ENCODE assay signal across 1 cellular context in the genomic region with DNA sequence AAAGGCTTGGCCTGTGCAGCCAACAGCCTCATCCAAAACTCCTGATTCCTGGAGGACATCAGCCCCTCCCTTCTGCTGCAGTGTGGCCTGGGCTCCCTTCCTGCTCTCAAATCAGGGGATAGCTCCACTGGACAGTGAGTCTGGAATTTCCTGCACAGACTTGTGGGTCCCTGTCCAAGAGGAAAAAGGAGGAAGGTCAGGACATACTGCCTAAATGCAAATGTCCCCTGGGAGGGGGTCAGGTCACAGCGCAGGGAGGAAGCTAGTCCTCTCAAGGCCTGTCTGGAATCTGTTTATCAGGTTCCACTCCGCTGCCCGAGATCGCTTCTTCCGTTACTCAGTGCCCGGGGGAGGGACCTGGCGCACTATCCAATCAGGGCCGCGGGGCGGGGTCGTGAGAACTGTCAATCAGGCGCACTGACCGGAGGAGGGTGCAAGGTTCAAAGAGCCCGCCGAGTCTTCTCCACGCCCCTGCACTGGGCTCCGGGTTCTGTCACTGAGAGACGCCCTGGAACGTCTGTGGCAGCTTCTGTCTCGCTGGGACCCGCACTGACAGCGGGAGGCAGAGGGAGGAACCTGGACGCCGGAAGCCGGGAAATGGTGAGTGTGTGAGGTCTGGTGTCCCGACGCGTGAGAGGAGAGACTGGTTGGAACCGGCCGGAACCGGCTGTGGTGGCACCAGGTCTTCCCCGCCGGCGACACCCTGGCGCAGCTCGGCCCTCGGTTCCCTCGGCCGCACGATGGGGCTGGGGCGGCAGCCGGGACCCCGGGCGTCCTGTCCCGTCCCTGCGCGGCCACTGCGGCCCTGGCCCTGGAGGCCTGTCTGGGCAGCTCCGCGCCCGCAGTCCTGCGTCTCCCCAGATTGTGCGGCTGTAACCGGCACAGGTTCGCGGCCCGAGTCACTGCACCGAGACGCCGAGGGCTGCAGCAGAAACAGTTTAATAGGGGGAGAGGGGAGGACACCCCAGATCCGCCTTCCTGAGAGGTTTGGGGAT.
TF ChIP-seq lines count a peak whose summit lies in the region.

A gene (plus strand): TSS at position 404 of the 995 bp plus-strand sequence. CDS start 194 bp downstream, at position 598.

TF ChIP-seq in HepG2, 621 proteins besides CTCF, POLR2A, EP300 and RAD21 (continued from another document and continues in another):
- TF ChIP-seq ZNF124 (CRISPR knock-in tag; IDR thresholded peaks at IDR 0.05) (0 out of 2 replicates have a peak, but pooled peaks have one; percentile 50), RAD51 (IDR thresholded peaks at IDR 0.05; ENCODE audit: borderline replicate concordance) (no peak), MEF2D (CRISPR knock-in tag; IDR thresholded peaks at IDR 0.05) (0 out of 2 replicates have a peak, but pooled peaks have one; percentile 45), ZNF607 (CRISPR knock-in tag; IDR thresholded peaks at IDR 0.05; ENCODE audit: borderline replicate concordance) (peak; percentile 28; the same call in 1 of the 2 replicates), PRMT3 (CRISPR knock-in tag; IDR thresholded peaks at IDR 0.05; ENCODE audit: borderline replicate concordance, low read depth) (no peak), ELF1 (CRISPR knock-in tag; IDR thresholded peaks at IDR 0.05) (peak; percentile 79), ZSCAN21 (CRISPR knock-in tag; IDR thresholded peaks at IDR 0.05; ENCODE audit: borderline replicate concordance) (peak; percentile 80; the same call in 1 of the 2 replicates), KLF11 (CRISPR knock-in tag; IDR thresholded peaks at IDR 0.05) (peak; percentile 72), NR2F2 (IDR thresholded peaks at IDR 0.05; ENCODE audit: borderline replicate concordance, low read depth) (no peak), CEBPB (IDR thresholded peaks at IDR 0.05; ENCODE audit: borderline replicate concordance, low read depth, low read length) (no peak), CEBPG (CRISPR knock-in tag; IDR thresholded peaks at IDR 0.05) (no peak), SMAD9 (CRISPR knock-in tag; IDR thresholded peaks at IDR 0.05) (no peak), SP1 (IDR thresholded peaks at IDR 0.05) (no peak), SP1 (CRISPR knock-in tag; IDR thresholded peaks at IDR 0.05) (peak; percentile 89), ZBTB1 (CRISPR knock-in tag; IDR thresholded peaks at IDR 0.05; ENCODE audit: borderline replicate concordance) (no peak), ZNF33A (CRISPR knock-in tag; IDR thresholded peaks at IDR 0.05; ENCODE audit: borderline replicate concordance) (no peak), ASH2L (IDR thresholded peaks at IDR 0.05; ENCODE audit: insufficient read length, low read depth, low read length) (peak; percentile 55), ZNF768 (CRISPR knock-in tag; IDR thresholded peaks at IDR 0.05) (no peak), DPF2 (CRISPR knock-in tag; IDR thresholded peaks at IDR 0.05; ENCODE audit: borderline replicate concordance, low read depth) (no peak), ATAD3A (CRISPR knock-in tag; IDR thresholded peaks at IDR 0.05) (no peak), ZNF780A (CRISPR knock-in tag; IDR thresholded peaks at IDR 0.05) (no peak), ELF4 (CRISPR knock-in tag; IDR thresholded peaks at IDR 0.05; ENCODE audit: borderline replicate concordance) (no peak), ZNF747 (CRISPR knock-in tag; IDR thresholded peaks at IDR 0.05; ENCODE audit: borderline replicate concordance) (peak; percentile 9), FOXA1 (IDR thresholded peaks at IDR 0.05) (no peak), FOXA1 (CRISPR knock-in tag; IDR thresholded peaks at IDR 0.05) (no peak), RFX3 (CRISPR knock-in tag; IDR thresholded peaks at IDR 0.05) (no peak), ZNF224 (CRISPR knock-in tag; IDR thresholded peaks at IDR 0.05) (no peak), ZNF326 (CRISPR knock-in tag; IDR thresholded peaks at IDR 0.05; ENCODE audit: borderline replicate concordance) (no peak), ZNF619 (CRISPR knock-in tag; IDR thresholded peaks at IDR 0.05) (no peak), FOXJ3 (CRISPR knock-in tag; IDR thresholded peaks at IDR 0.05; ENCODE audit: borderline replicate concordance) (no peak), SALL2 (CRISPR knock-in tag; IDR thresholded peaks at IDR 0.05) (no peak; the same call in 1 of the 2 replicates), SIN3B (IDR thresholded peaks at IDR 0.05; ENCODE audit: low read length) (peak; percentile 63; the same call in 1 of the 2 replicates), GATAD1 (CRISPR knock-in tag; IDR thresholded peaks at IDR 0.05) (peak; percentile 60; the same call in 1 of the 2 replicates), SMARCE1 (IDR thresholded peaks at IDR 0.05; ENCODE audit: borderline replicate concordance) (no peak), ZNF709 (CRISPR knock-in tag; IDR thresholded peaks at IDR 0.05) (no peak), TP53 (CRISPR knock-in tag; conservative IDR thresholded peaks at IDR 0.05) (no peak), ZNF34 (CRISPR knock-in tag; IDR thresholded peaks at IDR 0.05; ENCODE audit: borderline replicate concordance) (peak; percentile 76), KAT7 (CRISPR knock-in tag; IDR thresholded peaks at IDR 0.05; ENCODE audit: borderline replicate concordance) (0 out of 2 replicates have a peak, but pooled peaks have one; percentile 30), ZKSCAN5 (CRISPR knock-in tag; IDR thresholded peaks at IDR 0.05) (peak; percentile 55; the same call in 1 of the 2 replicates), ARHGAP35 (CRISPR knock-in tag; IDR thresholded peaks at IDR 0.05; ENCODE audit: borderline replicate concordance) (0 out of 2 replicates have a peak, but pooled peaks have one; percentile 23), RCOR2 (CRISPR knock-in tag; IDR thresholded peaks at IDR 0.05) (no peak), ISL2 (CRISPR knock-in tag; IDR thresholded peaks at IDR 0.05) (no peak), TBL1XR1 (IDR thresholded peaks at IDR 0.05; ENCODE audit: borderline replicate concordance, low read length, partially characterized antibody) (peak; percentile 71), BRCA1 (CRISPR knock-in tag; IDR thresholded peaks at IDR 0.05) (no peak), ZNF781 (CRISPR knock-in tag; IDR thresholded peaks at IDR 0.05; ENCODE audit: borderline replicate concordance, not compliant biosample characterization) (no peak), U2AF2 (IDR thresholded peaks at IDR 0.05; ENCODE audit: low read depth, low read length) (no peak)
- TF ChIP-seq, protein P1, sequence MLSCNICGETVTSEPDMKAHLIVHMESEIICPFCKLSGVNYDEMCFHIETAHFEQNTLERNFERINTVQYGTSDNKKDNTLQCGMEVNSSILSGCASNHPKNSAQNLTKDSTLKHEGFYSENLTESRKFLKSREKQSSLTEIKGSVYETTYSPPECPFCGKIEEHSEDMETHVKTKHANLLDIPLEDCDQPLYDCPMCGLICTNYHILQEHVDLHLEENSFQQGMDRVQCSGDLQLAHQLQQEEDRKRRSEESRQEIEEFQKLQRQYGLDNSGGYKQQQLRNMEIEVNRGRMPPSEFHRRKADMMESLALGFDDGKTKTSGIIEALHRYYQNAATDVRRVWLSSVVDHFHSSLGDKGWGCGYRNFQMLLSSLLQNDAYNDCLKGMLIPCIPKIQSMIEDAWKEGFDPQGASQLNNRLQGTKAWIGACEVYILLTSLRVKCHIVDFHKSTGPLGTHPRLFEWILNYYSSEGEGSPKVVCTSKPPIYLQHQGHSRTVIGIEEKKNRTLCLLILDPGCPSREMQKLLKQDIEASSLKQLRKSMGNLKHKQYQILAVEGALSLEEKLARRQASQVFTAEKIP (CRISPR knock-in tag; IDR thresholded peaks at IDR 0.05; ENCODE audit: borderline replicate concordance): no peak
- TF ChIP-seq, protein P2, sequence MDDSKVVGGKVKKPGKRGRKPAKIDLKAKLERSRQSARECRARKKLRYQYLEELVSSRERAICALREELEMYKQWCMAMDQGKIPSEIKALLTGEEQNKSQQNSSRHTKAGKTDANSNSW (CRISPR knock-in tag; IDR thresholded peaks at IDR 0.05; ENCODE audit: borderline replicate concordance): no peak; the same call in 1 of the 2 replicates
- TF ChIP-seq, protein P3, sequence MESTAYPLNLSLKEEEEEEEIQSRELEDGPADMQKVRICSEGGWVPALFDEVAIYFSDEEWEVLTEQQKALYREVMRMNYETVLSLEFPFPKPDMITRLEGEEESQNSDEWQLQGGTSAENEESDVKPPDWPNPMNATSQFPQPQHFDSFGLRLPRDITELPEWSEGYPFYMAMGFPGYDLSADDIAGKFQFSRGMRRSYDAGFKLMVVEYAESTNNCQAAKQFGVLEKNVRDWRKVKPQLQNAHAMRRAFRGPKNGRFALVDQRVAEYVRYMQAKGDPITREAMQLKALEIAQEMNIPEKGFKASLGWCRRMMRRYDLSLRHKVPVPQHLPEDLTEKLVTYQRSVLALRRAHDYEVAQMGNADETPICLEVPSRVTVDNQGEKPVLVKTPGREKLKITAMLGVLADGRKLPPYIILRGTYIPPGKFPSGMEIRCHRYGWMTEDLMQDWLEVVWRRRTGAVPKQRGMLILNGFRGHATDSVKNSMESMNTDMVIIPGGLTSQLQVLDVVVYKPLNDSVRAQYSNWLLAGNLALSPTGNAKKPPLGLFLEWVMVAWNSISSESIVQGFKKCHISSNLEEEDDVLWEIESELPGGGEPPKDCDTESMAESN (CRISPR knock-in tag; conservative IDR thresholded peaks at IDR 0.05): no peak; the same call in 1 of the 2 replicates
- TF ChIP-seq, protein P4, sequence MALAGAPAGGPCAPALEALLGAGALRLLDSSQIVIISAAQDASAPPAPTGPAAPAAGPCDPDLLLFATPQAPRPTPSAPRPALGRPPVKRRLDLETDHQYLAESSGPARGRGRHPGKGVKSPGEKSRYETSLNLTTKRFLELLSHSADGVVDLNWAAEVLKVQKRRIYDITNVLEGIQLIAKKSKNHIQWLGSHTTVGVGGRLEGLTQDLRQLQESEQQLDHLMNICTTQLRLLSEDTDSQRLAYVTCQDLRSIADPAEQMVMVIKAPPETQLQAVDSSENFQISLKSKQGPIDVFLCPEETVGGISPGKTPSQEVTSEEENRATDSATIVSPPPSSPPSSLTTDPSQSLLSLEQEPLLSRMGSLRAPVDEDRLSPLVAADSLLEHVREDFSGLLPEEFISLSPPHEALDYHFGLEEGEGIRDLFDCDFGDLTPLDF (CRISPR knock-in tag; IDR thresholded peaks at IDR 0.05): no peak
- TF ChIP-seq, protein P5, sequence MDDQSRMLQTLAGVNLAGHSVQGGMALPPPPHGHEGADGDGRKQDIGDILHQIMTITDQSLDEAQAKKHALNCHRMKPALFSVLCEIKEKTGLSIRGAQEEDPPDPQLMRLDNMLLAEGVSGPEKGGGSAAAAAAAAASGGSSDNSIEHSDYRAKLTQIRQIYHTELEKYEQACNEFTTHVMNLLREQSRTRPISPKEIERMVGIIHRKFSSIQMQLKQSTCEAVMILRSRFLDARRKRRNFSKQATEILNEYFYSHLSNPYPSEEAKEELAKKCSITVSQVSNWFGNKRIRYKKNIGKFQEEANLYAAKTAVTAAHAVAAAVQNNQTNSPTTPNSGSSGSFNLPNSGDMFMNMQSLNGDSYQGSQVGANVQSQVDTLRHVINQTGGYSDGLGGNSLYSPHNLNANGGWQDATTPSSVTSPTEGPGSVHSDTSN (CRISPR knock-in tag; IDR thresholded peaks at IDR 0.05; ENCODE audit: borderline replicate concordance): 0 out of 2 replicates have a peak, but pooled peaks have one; percentile 46
- TF ChIP-seq, protein P6, sequence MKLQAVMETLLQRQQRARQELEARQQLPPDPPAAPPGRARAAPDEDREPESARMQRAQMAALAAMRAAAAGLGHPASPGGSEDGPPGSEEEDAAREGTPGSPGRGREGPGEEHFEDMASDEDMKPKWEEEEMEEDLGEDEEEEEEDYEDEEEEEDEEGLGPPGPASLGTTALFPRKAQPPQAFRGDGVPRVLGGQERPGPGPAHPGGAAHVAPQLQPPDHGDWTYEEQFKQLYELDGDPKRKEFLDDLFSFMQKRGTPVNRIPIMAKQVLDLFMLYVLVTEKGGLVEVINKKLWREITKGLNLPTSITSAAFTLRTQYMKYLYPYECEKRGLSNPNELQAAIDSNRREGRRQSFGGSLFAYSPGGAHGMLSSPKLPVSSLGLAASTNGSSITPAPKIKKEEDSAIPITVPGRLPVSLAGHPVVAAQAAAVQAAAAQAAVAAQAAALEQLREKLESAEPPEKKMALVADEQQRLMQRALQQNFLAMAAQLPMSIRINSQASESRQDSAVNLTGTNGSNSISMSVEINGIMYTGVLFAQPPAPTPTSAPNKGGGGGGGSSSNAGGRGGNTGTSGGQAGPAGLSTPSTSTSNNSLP (IDR thresholded peaks at IDR 0.05; ENCODE audit: low read depth, low read length): no peak; the same call in 1 of the 2 replicates
- TF ChIP-seq, protein P7, sequence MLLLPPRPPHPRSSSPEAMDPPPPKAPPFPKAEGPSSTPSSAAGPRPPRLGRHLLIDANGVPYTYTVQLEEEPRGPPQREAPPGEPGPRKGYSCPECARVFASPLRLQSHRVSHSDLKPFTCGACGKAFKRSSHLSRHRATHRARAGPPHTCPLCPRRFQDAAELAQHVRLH (CRISPR knock-in tag; IDR thresholded peaks at IDR 0.05; ENCODE audit: borderline replicate concordance, low read depth): no peak
- TF ChIP-seq, protein P8, sequence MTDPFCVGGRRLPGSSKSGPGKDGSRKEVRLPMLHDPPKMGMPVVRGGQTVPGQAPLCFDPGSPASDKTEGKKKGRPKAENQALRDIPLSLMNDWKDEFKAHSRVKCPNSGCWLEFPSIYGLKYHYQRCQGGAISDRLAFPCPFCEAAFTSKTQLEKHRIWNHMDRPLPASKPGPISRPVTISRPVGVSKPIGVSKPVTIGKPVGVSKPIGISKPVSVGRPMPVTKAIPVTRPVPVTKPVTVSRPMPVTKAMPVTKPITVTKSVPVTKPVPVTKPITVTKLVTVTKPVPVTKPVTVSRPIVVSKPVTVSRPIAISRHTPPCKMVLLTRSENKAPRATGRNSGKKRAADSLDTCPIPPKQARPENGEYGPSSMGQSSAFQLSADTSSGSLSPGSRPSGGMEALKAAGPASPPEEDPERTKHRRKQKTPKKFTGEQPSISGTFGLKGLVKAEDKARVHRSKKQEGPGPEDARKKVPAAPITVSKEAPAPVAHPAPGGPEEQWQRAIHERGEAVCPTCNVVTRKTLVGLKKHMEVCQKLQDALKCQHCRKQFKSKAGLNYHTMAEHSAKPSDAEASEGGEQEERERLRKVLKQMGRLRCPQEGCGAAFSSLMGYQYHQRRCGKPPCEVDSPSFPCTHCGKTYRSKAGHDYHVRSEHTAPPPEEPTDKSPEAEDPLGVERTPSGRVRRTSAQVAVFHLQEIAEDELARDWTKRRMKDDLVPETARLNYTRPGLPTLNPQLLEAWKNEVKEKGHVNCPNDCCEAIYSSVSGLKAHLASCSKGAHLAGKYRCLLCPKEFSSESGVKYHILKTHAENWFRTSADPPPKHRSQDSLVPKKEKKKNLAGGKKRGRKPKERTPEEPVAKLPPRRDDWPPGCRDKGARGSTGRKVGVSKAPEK (CRISPR knock-in tag; IDR thresholded peaks at IDR 0.05; ENCODE audit: borderline replicate concordance): no peak
- TF ChIP-seq, protein P9, sequence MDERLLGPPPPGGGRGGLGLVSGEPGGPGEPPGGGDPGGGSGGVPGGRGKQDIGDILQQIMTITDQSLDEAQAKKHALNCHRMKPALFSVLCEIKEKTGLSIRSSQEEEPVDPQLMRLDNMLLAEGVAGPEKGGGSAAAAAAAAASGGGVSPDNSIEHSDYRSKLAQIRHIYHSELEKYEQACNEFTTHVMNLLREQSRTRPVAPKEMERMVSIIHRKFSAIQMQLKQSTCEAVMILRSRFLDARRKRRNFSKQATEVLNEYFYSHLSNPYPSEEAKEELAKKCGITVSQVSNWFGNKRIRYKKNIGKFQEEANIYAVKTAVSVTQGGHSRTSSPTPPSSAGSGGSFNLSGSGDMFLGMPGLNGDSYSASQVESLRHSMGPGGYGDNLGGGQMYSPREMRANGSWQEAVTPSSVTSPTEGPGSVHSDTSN (CRISPR knock-in tag; IDR thresholded peaks at IDR 0.05): peak; percentile 91
